11 cellular contexts compared by ENCODE assay signal in genomic region chrX:13716905-13717304, GRCh38. TPM values are rescaled to one million over a fixed set of nuclear protein-coding genes. Genes with fewer than 3 reads are reported as not detected.
DNase-seq lines count a peak whose midpoint lies in the region; ATAC-seq, FAIRE-seq and TF ChIP-seq lines count a peak whose summit lies in the region.
"Had no signal": no experiment of that assay in that cellular context is flagged by ENCODE, and none has a peak within 500 bp of the region (broad histone marks: within the 10 kb centered on the region; RNA-seq: fewer than 3 reads in every experiment).

No MANE protein-coding gene starts in this region.

- DNase-seq in activated CD8-positive, alpha-beta memory T cell treated with anti-CD3 and anti-CD28 coated beads, Interleukin-2, amount 10 ng/mL, durations not matched to agents 7 days and 5 days, result peak; percentile 60
- DNase-seq in activated CD8-positive, alpha-beta memory T cell treated with anti-CD3 and anti-CD28 coated beads, Interleukin-2, amount 50 U/mL, for 48 hours, result no peak
- DNase-seq in GM12891 (ENCODE audit: insufficient read length, low spot score) (no peak), RKO (ENCODE audit: low spot score) (no peak), NCI-H1436 treated with DMSO at 0.1 percent for 48 hours (lab: John Stamatoyannopoulos, UW) (no peak), DMS79 treated with DMSO at 0.1 percent for 48 hours (lab: John Stamatoyannopoulos, UW) (no peak)
- no peak for DNase-seq in natural killer cell treated with Interleukin-12 subunit alpha and Interleukin-12 subunit beta and Interleukin-15 and Interleukin-18, amount 100 ng/mL, for 72 hours (ENCODE audit: low spot score)
- DNase-seq: HFFc6, NCI-H2081, tibial artery had no signal

- no peak for TF ChIP-seq POLR2A in GM12891 (IDR thresholded peaks at IDR 0.05; ENCODE audit: low read depth, low read length)

- peaks cover 49% of the 10 kb centered on the region for H3K36me3 Mint-ChIP-seq in activated CD8-positive, alpha-beta memory T cell treated with anti-CD3 and anti-CD28 coated beads, Interleukin-2, amount 10 ng/mL, durations not matched to agents 7 days and 5 days
- peaks cover 84% of the 10 kb centered on the region for H3K36me3 Mint-ChIP-seq in activated T-helper 17 cell treated with anti-CD3 and anti-CD28 coated beads, Interleukin-2, amount 50 U/mL, for 72 hours (ENCODE audit: low read depth)
- peaks cover under 1% of the 10 kb centered on the region for H3K36me3 Mint-ChIP-seq in natural killer cell treated with Interleukin-12 subunit alpha and Interleukin-12 subunit beta and Interleukin-15 and Interleukin-18, amount 100 ng/mL, for 72 hours

- H3K27ac Mint-ChIP-seq in activated CD8-positive, alpha-beta memory T cell treated with anti-CD3 and anti-CD28 coated beads, Interleukin-2, amount 10 ng/mL, durations not matched to agents 7 days and 5 days, result peak overlapping the region; percentile 70
- no peak overlapping the region for H3K27ac Mint-ChIP-seq in activated T-helper 17 cell treated with anti-CD3 and anti-CD28 coated beads, Interleukin-2, amount 50 U/mL, for 72 hours
- peak overlapping the region; percentile 85 to 92 for H3K27ac Mint-ChIP-seq in natural killer cell treated with Interleukin-12 subunit alpha and Interleukin-12 subunit beta and Interleukin-15 and Interleukin-18, amount 100 ng/mL, for 72 hours

- H3K4me3 Mint-ChIP-seq in activated CD8-positive, alpha-beta memory T cell treated with anti-CD3 and anti-CD28 coated beads, Interleukin-2, amount 10 ng/mL, durations not matched to agents 7 days and 5 days, result no peak overlapping the region
- no peak overlapping the region for H3K4me3 Mint-ChIP-seq in activated T-helper 17 cell treated with anti-CD3 and anti-CD28 coated beads, Interleukin-2, amount 50 U/mL, for 72 hours
- peak overlapping the region; percentile 53 for H3K4me3 Mint-ChIP-seq in natural killer cell treated with Interleukin-12 subunit alpha and Interleukin-12 subunit beta and Interleukin-15 and Interleukin-18, amount 100 ng/mL, for 72 hours
- H3K4me3 Mint-ChIP-seq: HFFc6 had no signal

- peak; percentile 66 for ATAC-seq in activated CD8-positive, alpha-beta memory T cell treated with anti-CD3 and anti-CD28 coated beads, Interleukin-2, amount 10 ng/mL, durations not matched to agents 7 days and 5 days
- ATAC-seq in activated T-helper 17 cell treated with anti-CD3 and anti-CD28 coated beads, Interleukin-2, amount 50 U/mL, for 72 hours (replicated peaks), result peak; percentile 54
- ATAC-seq in natural killer cell treated with Interleukin-12 subunit alpha and Interleukin-12 subunit beta and Interleukin-15 and Interleukin-18, amount 100 ng/mL, for 72 hours, result peak; percentile 57 to 66

- CTCF ChIA-PET in activated CD8-positive, alpha-beta memory T cell treated with anti-CD3 and anti-CD28 coated beads, Interleukin-2, amount 10 ng/mL, durations not matched to agents 7 days and 5 days (lab: Charles Lee), result no interaction called here

- no peaks in the 10 kb centered on the region for H3K27me3 Mint-ChIP-seq in activated CD8-positive, alpha-beta memory T cell treated with anti-CD3 and anti-CD28 coated beads, Interleukin-2, amount 10 ng/mL, durations not matched to agents 7 days and 5 days
- H3K27me3 Mint-ChIP-seq in activated T-helper 17 cell treated with anti-CD3 and anti-CD28 coated beads, Interleukin-2, amount 50 U/mL, for 72 hours, result no peaks in the 10 kb centered on the region
- H3K27me3 Mint-ChIP-seq in natural killer cell treated with Interleukin-12 subunit alpha and Interleukin-12 subunit beta and Interleukin-15 and Interleukin-18, amount 100 ng/mL, for 72 hours, result no peaks in the 10 kb centered on the region

- H3K4me1 Mint-ChIP-seq in activated CD8-positive, alpha-beta memory T cell treated with anti-CD3 and anti-CD28 coated beads, Interleukin-2, amount 10 ng/mL, durations not matched to agents 7 days and 5 days, result peaks cover 31% of the 10 kb centered on the region
- H3K4me1 Mint-ChIP-seq in activated T-helper 17 cell treated with anti-CD3 and anti-CD28 coated beads, Interleukin-2, amount 50 U/mL, for 72 hours, result peaks cover 4% of the 10 kb centered on the region
- H3K4me1 Mint-ChIP-seq in natural killer cell treated with Interleukin-12 subunit alpha and Interleukin-12 subunit beta and Interleukin-15 and Interleukin-18, amount 100 ng/mL, for 72 hours (ENCODE audit: low read depth in 2 of 2), result peaks cover 39 to 41% of the 10 kb centered on the region in 2 donors

- H3K9me3 Mint-ChIP-seq in activated CD8-positive, alpha-beta memory T cell treated with anti-CD3 and anti-CD28 coated beads, Interleukin-2, amount 10 ng/mL, durations not matched to agents 7 days and 5 days (ENCODE audit: low read depth), result no peaks in the 10 kb centered on the region
- H3K9me3 Mint-ChIP-seq in activated T-helper 17 cell treated with anti-CD3 and anti-CD28 coated beads, Interleukin-2, amount 50 U/mL, for 72 hours, result no peaks in the 10 kb centered on the region
- no peaks in the 10 kb centered on the region for H3K9me3 Mint-ChIP-seq in natural killer cell treated with Interleukin-12 subunit alpha and Interleukin-12 subunit beta and Interleukin-15 and Interleukin-18, amount 100 ng/mL, for 72 hours
- H3K9me3 Mint-ChIP-seq: HFFc6 had no signal

- FAIRE-seq in GM12891 (lab: Jason Lieb, UNC), result peak; percentile 16

TF ChIP-seq in GM12891, 5 proteins besides CTCF, POLR2A, EP300 and RAD21:
- TF ChIP-seq POLR2AphosphoS5 (IDR thresholded peaks at IDR 0.05; ENCODE audit: low read depth, low read length) (no peak), SPI1 (IDR thresholded peaks at IDR 0.05; ENCODE audit: low read depth, low read length) (no peak), PAX5 (IDR thresholded peaks at IDR 0.05; ENCODE audit: insufficient read depth, low read length, severe bottlenecking) (no peak), POU2F2 (IDR thresholded peaks at IDR 0.05; ENCODE audit: low read depth, low read length) (no peak), TAF1 (IDR thresholded peaks at IDR 0.05; ENCODE audit: low read depth, low read length) (no peak)

RNA-seq across cellular contexts. Expression of gene TRAPPC2, which starts 17.5 kb away (rescaled TPM):
- total RNA-seq in activated CD8-positive, alpha-beta memory T cell treated with anti-CD3 and anti-CD28 coated beads, Interleukin-2, amount 10 ng/mL, durations not matched to agents 7 days and 5 days, result 10 to 100 TPM; 18.4 to 19.1 TPM
- polyA plus RNA-seq in GM12891 (2012; ENCODE audit: low read depth, missing spikeins), result 7.8 TPM
- 10 to 100 TPM; 21.1 to 23.4 TPM for total RNA-seq in activated T-helper 17 cell treated with anti-CD3 and anti-CD28 coated beads, Interleukin-2, amount 50 U/mL, for 72 hours
- 10 to 100 TPM; 27.5 to 32.0 TPM for total RNA-seq in natural killer cell treated with Interleukin-12 subunit alpha and Interleukin-12 subunit beta and Interleukin-15 and Interleukin-18, amount 100 ng/mL, for 72 hours

RNA-seq across cellular contexts. Expression of gene OFD1, which starts 17.6 kb away (rescaled TPM):
- total RNA-seq in activated CD8-positive, alpha-beta memory T cell treated with anti-CD3 and anti-CD28 coated beads, Interleukin-2, amount 10 ng/mL, durations not matched to agents 7 days and 5 days, result 10 to 100 TPM; 32.3 to 45.8 TPM
- 15.8 TPM for polyA plus RNA-seq in GM12891 (2012; ENCODE audit: low read depth, missing spikeins)
- 10 to 100 TPM; 27.8 to 61.7 TPM for total RNA-seq in activated T-helper 17 cell treated with anti-CD3 and anti-CD28 coated beads, Interleukin-2, amount 50 U/mL, for 72 hours
- total RNA-seq in natural killer cell treated with Interleukin-12 subunit alpha and Interleukin-12 subunit beta and Interleukin-15 and Interleukin-18, amount 100 ng/mL, for 72 hours, result 10 to 100 TPM; 39.1 to 46.1 TPM

RNA-seq across cellular contexts. Expression of gene RAB9A, which starts 28.0 kb away (rescaled TPM):
- total RNA-seq in activated CD8-positive, alpha-beta memory T cell treated with anti-CD3 and anti-CD28 coated beads, Interleukin-2, amount 10 ng/mL, durations not matched to agents 7 days and 5 days, result 10 to 100 TPM; 13.7 to 20.3 TPM
- polyA plus RNA-seq in GM12891 (2012; ENCODE audit: low read depth, missing spikeins), result 37.6 TPM
- total RNA-seq in activated T-helper 17 cell treated with anti-CD3 and anti-CD28 coated beads, Interleukin-2, amount 50 U/mL, for 72 hours, result 10 to 100 TPM; 18.3 to 30.5 TPM
- total RNA-seq in natural killer cell treated with Interleukin-12 subunit alpha and Interleukin-12 subunit beta and Interleukin-15 and Interleukin-18, amount 100 ng/mL, for 72 hours, result 10 to 100 TPM; 27.7 to 73.6 TPM
